In genomic region chrX:148893395-148893794, GRCh38 we compare ENCODE assay signal across 8 cellular contexts.
"Had no signal": no experiment of that assay in that cellular context is flagged by ENCODE, and none has a peak within 500 bp of the region (broad histone marks: within the 10 kb centered on the region; RNA-seq: fewer than 3 reads in every experiment).

No MANE protein-coding gene starts in this region.

- FAIRE-seq: G401.6, GM12878, GM12891, GM12892, GM18507, GM19239 had no signal

- ATAC-seq: GM12878 had no signal

- H3K4me3 ChIP-seq: GM12878 had no signal

- DNase-seq: GDM1, GF-D8 had no signal
